Comparison of ENCODE assay signal across 1 cellular context in the genomic region with DNA sequence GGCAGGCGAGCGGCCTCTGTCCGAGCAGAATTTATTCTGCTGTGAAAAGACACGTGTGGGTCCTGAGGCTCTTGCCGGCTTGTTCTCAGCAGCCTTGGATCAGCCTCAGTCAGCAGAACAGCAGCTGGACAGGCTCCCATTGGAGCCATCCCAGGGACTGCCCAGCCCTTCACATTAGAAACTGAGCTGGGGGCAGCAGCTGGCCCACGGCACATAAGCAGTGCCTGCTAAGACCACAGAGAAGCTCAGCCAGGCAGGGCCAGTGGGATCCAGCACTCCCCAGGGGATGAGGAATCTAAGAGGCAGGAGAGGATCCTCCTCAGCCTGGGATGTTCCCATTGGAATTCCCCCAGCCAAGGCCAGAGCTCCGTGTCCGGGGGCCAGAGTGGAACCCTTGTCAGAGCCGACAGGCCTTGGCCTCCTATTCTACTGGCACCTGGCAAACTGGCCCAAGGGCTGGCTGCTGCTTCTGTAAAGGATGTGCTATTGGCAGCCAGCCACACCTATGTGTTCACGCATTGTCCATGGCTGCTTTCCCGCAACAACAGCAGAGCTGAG.
TF ChIP-seq lines count a peak whose summit lies in the region.

No MANE protein-coding gene starts in this region.

TF ChIP-seq in IMR-90, 13 proteins besides CTCF, POLR2A, EP300 and RAD21 (continued from another document):
- TF ChIP-seq, protein P1, sequence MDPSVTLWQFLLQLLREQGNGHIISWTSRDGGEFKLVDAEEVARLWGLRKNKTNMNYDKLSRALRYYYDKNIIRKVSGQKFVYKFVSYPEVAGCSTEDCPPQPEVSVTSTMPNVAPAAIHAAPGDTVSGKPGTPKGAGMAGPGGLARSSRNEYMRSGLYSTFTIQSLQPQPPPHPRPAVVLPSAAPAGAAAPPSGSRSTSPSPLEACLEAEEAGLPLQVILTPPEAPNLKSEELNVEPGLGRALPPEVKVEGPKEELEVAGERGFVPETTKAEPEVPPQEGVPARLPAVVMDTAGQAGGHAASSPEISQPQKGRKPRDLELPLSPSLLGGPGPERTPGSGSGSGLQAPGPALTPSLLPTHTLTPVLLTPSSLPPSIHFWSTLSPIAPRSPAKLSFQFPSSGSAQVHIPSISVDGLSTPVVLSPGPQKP (IDR thresholded peaks at IDR 0.05; ENCODE audit: borderline replicate concordance, low read depth, low read length): no peak
